Comparison of ENCODE assay signal across 8 cellular contexts in genomic region chr11:67507891-67508485, GRCh38. TPM values are rescaled to one million over a fixed set of nuclear protein-coding genes. Genes with fewer than 3 reads are reported as not detected.
A peak's percentile ranks its signal among the peaks of the same experiment; 100 is the strongest.
DNase-seq lines count a peak whose midpoint lies in the region; ATAC-seq and TF ChIP-seq lines count a peak whose summit lies in the region.

A gene with protein sequence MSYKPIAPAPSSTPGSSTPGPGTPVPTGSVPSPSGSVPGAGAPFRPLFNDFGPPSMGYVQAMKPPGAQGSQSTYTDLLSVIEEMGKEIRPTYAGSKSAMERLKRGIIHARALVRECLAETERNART (minus strand): TSS chr11:67508162. CDS start chr11:67508082, 80 bp downstream.

- H3K4me3 Mint-ChIP-seq in chondrocyte (ENCODE audit: unreplicated experiment): peak within 1 kb of the TSS; percentile 82

- H3K4me3 ChIP-seq in kidney epithelial cell (ENCODE audit: low read depth, low read length): peak within 1 kb of the TSS; percentile 89

- ATAC-seq in HG03439 (IDR thresholded peaks at IDR 0.05; ENCODE audit: unreplicated experiment): peak; percentile 67

- H3K27ac Mint-ChIP-seq in chondrocyte (ENCODE audit: unreplicated experiment): peak within 1 kb of the TSS; percentile 91

- no peaks in the 10 kb centered on the region for H3K9me3 Mint-ChIP-seq in chondrocyte (ENCODE audit: low read depth)

- peaks cover 43% of the 10 kb centered on the region for H3K4me1 Mint-ChIP-seq in chondrocyte (ENCODE audit: low read depth)

- H3K27me3 ChIP-seq in kidney epithelial cell (ENCODE audit: control insufficient read depth, insufficient read depth, low read length): no peaks in the 10 kb centered on the region

- TF ChIP-seq CTCF in chondrocyte (IDR thresholded peaks at IDR 0.05) (no peak), kidney epithelial cell (IDR thresholded peaks at IDR 0.05; ENCODE audit: insufficient read depth, low read length, poor library complexity, severe bottlenecking) (no peak)

- H3K36me3 ChIP-seq in kidney epithelial cell (ENCODE audit: control insufficient read depth, insufficient read depth, low read length): no peaks in the 10 kb centered on the region

- no peaks in the 10 kb centered on the region for H3K36me3 Mint-ChIP-seq in chondrocyte (ENCODE audit: low read depth)

- DNase-seq in AML-193 (lab: John Stamatoyannopoulos, UW) (peak; percentile 95 to 96), NCI-H510A treated with DMSO at 0.1 percent for 48 hours (lab: John Stamatoyannopoulos, UW) (peak; percentile 98), chondrocyte (ENCODE audit: low spot score) (peak; percentile 100), kidney epithelial cell (ENCODE audit: low read depth) (peak; percentile 97)
- DNase-seq in activated CD4-positive, alpha-beta T cell treated with anti-CD3 and anti-CD28 coated beads for 24 hours (ENCODE audit: low read depth in 2 of 2): peak; percentile 97 to 99
- DNase-seq in stimulated activated CD4-positive, alpha-beta T cell treated with anti-CD3 and anti-CD28 coated beads, Interleukin-15, amount 100 ng/mL, for 48 hours (ENCODE audit: low read depth in 2 of 2): peak; percentile 99

- no peaks in the 10 kb centered on the region for H3K27me3 Mint-ChIP-seq in chondrocyte (ENCODE audit: low read depth)

- TF ChIP-seq POLR2A in GM19193 (IDR thresholded peaks at IDR 0.05; ENCODE audit: extremely low read depth, insufficient read depth, insufficient read length): peak; percentile 81

RNA-seq across cellular contexts. Expression of the gene that starts here (rescaled TPM):
- total RNA-seq in chondrocyte (27.5 to 42.5 TPM (median 36.6 TPM) in 3 replicates), kidney epithelial cell (104 and 135 TPM in 2 replicates)

Comparison
In these comparisons a context has a peak if more than half of its experiments do, and no peak if none do; other contexts are left out.
1. Peak in every context shown above with its lines: DNase-seq, ATAC-seq and H3K4me3 ChIP-seq.